Comparison of ENCODE assay signal across 9 cellular contexts in genomic region chr13:30340367-30341184, GRCh38. TPM values are rescaled to one million over a fixed set of nuclear protein-coding genes. Genes with fewer than 3 reads are reported as not detected.
A peak's percentile ranks its signal among the peaks of the same experiment; 100 is the strongest.
DNase-seq lines count a peak whose midpoint lies in the region; ATAC-seq lines count a peak whose summit lies in the region.
"Had no signal": no experiment of that assay in that cellular context is flagged by ENCODE, and none has a peak within 500 bp of the region (broad histone marks: within the 10 kb centered on the region; RNA-seq: fewer than 3 reads in every experiment).

No MANE protein-coding gene starts in this region.

- H3K27ac ChIP-seq in epithelial cell of prostate: peak overlapping the region; percentile 42
- H3K27ac ChIP-seq: 22Rv1 had no signal

- no peak overlapping the region for H3K27ac Mint-ChIP-seq in activated T-cell treated with anti-CD3 and anti-CD28 coated beads, Interleukin-2, amount 50 U/mL, for 72 hours

- H3K9me3 Mint-ChIP-seq in activated T-cell treated with anti-CD3 and anti-CD28 coated beads, Interleukin-2, amount 50 U/mL, for 72 hours: peaks cover 0 to 2% of the 10 kb centered on the region in 2 donors

- no peaks in the 10 kb centered on the region for H3K36me3 Mint-ChIP-seq in activated T-cell treated with anti-CD3 and anti-CD28 coated beads, Interleukin-2, amount 50 U/mL, for 72 hours (ENCODE audit: insufficient read depth in 2 of 2)

- no peak overlapping the region for H3K4me3 Mint-ChIP-seq in activated T-cell treated with anti-CD3 and anti-CD28 coated beads, Interleukin-2, amount 50 U/mL, for 72 hours

- peaks cover 25% of the 10 kb centered on the region for H3K4me1 Mint-ChIP-seq in activated T-cell treated with anti-CD3 and anti-CD28 coated beads, Interleukin-2, amount 50 U/mL, for 72 hours (ENCODE audit: low read depth)

- no peaks in the 10 kb centered on the region for H3K27me3 Mint-ChIP-seq in activated T-cell treated with anti-CD3 and anti-CD28 coated beads, Interleukin-2, amount 50 U/mL, for 72 hours (ENCODE audit: low read depth)

- peak; percentile 7 for DNase-seq in DMS 273 (lab: John Stamatoyannopoulos, UW; ENCODE audit: unreplicated experiment)
- no peak for DNase-seq in DMS 273 treated with DMSO at 0.1 percent for 48 hours (lab: John Stamatoyannopoulos, UW)
- DNase-seq in epithelial cell of prostate (ENCODE audit: low read depth, low spot score): peak; percentile 44
- peak; percentile 24 for DNase-seq in mucosa of gallbladder (ENCODE audit: low spot score)
- DNase-seq in activated T-cell treated with anti-CD3 and anti-CD28 coated beads, Interleukin-2, amount 50 U/mL, for 72 hours: no peak
- no peak for DNase-seq in activated T-cell treated with anti-CD3 and anti-CD28 coated beads, Interleukin-2, amount 50 U/mL, for 48 hours
- DNase-seq in DMS114 treated with DMSO at 0.1 percent for 48 hours (lab: John Stamatoyannopoulos, UW; ENCODE audit: unreplicated experiment): no peak

- ATAC-seq in activated T-cell treated with anti-CD3 and anti-CD28 coated beads, Interleukin-2, amount 50 U/mL, for 72 hours (replicated peaks in 1 of 2): no peak
- ATAC-seq in HG02973 (IDR thresholded peaks at IDR 0.05; ENCODE audit: unreplicated experiment): no peak

RNA-seq across cellular contexts. Expression of gene KATNAL1, which starts 33.2 kb away (rescaled TPM):
- total RNA-seq in mucosa of gallbladder: 16.4 TPM
- 10 to 100 TPM; 17.9 to 25.5 TPM for total RNA-seq in activated T-cell treated with anti-CD3 and anti-CD28 coated beads, Interleukin-2, amount 50 U/mL, for 72 hours

Comparison
In these comparisons a context has a peak if more than half of its experiments do, and no peak if none do; other contexts are left out.
1. DNase-seq: peak in DMS 273 (single experiment), epithelial cell of prostate (single experiment) and mucosa of gallbladder (single experiment); none in DMS 273 treated with DMSO at 0.1 percent for 48 hours (single experiment), activated T-cell treated with anti-CD3 and anti-CD28 coated beads, Interleukin-2, amount 50 U/mL, for 72 hours (0 of 2), activated T-cell treated with anti-CD3 and anti-CD28 coated beads, Interleukin-2, amount 50 U/mL, for 48 hours (0 of 2) and DMS114 treated with DMSO at 0.1 percent for 48 hours (single experiment).